In the genomic region with DNA sequence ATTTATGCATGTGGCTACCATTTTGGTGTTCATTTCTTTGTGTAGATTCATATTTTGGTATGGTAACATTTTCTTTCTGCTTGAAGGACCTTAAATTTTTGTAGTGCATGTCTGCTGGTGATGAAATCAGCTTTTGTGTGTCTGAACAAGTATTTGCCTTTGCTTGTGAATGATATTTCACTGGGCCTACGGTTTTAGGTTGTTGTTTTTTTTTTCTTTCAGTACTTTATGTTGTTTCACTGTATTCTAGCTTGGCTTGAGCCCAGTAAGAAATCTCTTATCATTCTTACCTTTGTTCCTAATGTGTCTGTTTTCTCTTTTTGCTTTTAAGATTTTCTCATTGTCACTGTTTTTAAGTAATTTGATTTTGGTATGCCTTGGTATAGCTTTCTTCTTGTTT, we compare ENCODE assay signal across 1 cellular context.
TF ChIP-seq lines count a peak whose summit lies in the region.

No MANE protein-coding gene starts in this region.

TF ChIP-seq in HEK293, 187 proteins besides CTCF, POLR2A, EP300 and RAD21 (continued from another document):
- TF ChIP-seq PRDM1 (tag by site-specific recombination; IDR thresholded peaks at IDR 0.05): 0 out of 2 replicates have a peak, but pooled peaks have one; percentile 34
- TF ChIP-seq, protein P1, sequence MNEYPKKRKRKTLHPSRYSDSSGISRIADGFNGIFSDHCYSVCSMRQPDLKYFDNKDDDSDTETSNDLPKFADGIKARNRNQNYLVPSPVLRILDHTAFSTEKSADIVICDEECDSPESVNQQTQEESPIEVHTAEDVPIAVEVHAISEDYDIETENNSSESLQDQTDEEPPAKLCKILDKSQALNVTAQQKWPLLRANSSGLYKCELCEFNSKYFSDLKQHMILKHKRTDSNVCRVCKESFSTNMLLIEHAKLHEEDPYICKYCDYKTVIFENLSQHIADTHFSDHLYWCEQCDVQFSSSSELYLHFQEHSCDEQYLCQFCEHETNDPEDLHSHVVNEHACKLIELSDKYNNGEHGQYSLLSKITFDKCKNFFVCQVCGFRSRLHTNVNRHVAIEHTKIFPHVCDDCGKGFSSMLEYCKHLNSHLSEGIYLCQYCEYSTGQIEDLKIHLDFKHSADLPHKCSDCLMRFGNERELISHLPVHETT (tag by site-specific recombination; IDR thresholded peaks at IDR 0.05): no peak
- TF ChIP-seq ZNF24 (tag by site-specific recombination; IDR thresholded peaks at IDR 0.05): no peak
